In the genomic region with DNA sequence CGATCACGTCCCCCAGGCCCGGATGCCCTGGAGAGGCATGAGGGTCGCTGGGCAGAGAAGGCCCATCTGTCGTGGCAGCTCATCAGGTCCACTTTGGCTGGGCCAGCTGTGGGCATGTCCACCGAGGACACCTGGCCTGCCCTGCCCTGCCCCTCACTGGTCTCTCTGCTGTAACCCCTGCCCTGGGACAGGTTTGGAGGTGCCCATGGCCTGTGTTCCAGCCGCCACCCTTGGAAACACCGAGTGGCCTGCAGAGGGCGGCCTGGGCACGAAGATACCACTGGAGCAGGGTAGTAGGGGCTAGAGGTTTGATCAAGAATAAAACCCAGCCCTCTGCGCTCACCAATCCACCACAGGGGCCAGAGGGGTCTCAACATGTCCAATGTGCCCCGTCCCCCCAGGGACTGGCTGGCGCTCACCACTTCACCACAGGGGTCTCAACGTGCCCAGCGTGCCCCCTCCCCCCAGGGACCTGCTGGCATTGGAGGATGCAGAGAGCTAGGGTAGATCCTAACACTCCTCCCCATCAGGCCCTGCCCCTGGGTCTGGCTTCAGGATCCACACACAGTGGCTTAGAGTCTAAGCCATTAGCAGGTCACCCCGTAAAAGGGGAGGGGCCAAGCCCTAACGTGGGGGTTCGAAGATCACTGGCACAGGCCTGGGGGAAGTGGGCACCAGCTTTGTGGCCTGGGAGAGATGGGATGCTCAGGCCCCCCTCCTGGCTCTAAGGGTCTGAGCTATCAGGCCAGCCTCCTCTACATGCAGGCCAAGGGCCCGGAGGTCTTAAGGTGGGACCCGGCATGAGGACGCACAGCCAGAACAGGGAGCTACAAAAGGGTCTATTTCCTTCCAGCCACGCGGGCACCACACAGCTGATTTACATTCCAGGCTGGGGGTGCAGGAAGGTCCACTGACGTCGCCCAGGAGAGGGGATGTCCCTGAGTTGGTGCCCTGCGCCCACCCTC, we compare ENCODE assay signal across 8 cellular contexts.
DNase-seq lines count a peak whose midpoint lies in the region; ATAC-seq lines count a peak whose summit lies in the region.

No MANE protein-coding gene starts in this region.

- no peak overlapping the region for H3K9ac ChIP-seq in HUES48 (ENCODE audit: low read depth, low read length)

- H3K4me3 ChIP-seq in HUES48 (ENCODE audit: low read depth, low read length) (peak overlapping the region; percentile 80; the same call in 1 of the 2 replicates), iPS-18c (ENCODE audit: insufficient read depth, low read depth, low read length) (peak overlapping the region; percentile 87; the same call in 1 of the 2 replicates)

- H3K9me3 ChIP-seq in HUES48 (ENCODE audit: control insufficient read depth, insufficient read depth, low read length) (no peaks in the 10 kb centered on the region), iPS-18c (ENCODE audit: control insufficient read depth, insufficient read depth, low read length) (no peaks in the 10 kb centered on the region)

- ATAC-seq in GM18861 (IDR thresholded peaks at IDR 0.05; ENCODE audit: unreplicated experiment) (no peak), HG02678 (IDR thresholded peaks at IDR 0.05; ENCODE audit: unreplicated experiment) (no peak)

- H3K27me3 ChIP-seq in HUES48 (ENCODE audit: control insufficient read depth, insufficient read depth, low read length): no peaks in the 10 kb centered on the region

- peaks cover 6% of the 10 kb centered on the region; the same call in 1 of the 2 replicates for H3K36me3 ChIP-seq in HUES48 (ENCODE audit: control insufficient read depth, insufficient read depth, low read length)

- H3K4me1 ChIP-seq in HUES48 (ENCODE audit: control insufficient read depth, insufficient read depth, low read length): peaks cover 7% of the 10 kb centered on the region

- no peak overlapping the region for H3K27ac ChIP-seq in HUES48 (ENCODE audit: low read depth, low read length)

- peak; percentile 78 for DNase-seq in COLO668 (lab: John Stamatoyannopoulos, UW; ENCODE audit: unreplicated experiment)
- peak; percentile 35 for DNase-seq in T-helper 22 cell (ENCODE audit: low read depth)
- DNase-seq in astrocyte of the hippocampus (ENCODE audit: low read depth, low spot score): peak; percentile 84
- peak; percentile 50 to 61 for DNase-seq in stimulated activated CD4-positive, alpha-beta T cell treated with anti-CD3 and anti-CD28 coated beads, Interleukin-15, amount 100 ng/mL, for 1 hour (ENCODE audit: low read depth in 1 of 2, low spot score in 1 of 2)
